ENCODE assay signal across 18 cellular contexts in the genomic region with DNA sequence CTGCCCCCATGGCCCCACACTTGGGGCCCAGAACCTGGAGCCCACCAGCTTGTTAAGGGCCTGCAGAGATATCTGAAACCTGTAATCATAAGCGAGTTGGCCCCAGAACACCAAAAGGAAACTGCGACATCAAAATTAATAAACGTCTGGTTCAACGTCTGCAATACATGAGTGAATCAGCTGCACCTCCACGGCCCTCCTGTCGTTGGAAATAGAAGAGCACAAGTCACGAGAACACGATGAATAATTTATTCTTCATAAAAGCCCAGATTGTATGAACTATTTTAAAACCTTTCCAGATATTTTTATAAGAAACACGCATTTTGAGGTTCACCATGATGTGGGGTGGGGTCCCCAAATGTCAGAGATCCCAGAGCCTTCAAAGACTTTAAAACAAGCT. TPM values are rescaled to one million over a fixed set of nuclear protein-coding genes. Genes with fewer than 3 reads are reported as not detected.
DNase-seq lines count a peak whose midpoint lies in the region; ATAC-seq, FAIRE-seq and TF ChIP-seq lines count a peak whose summit lies in the region.
"Had no signal": no experiment of that assay in that cellular context is flagged by ENCODE, and none has a peak within 500 bp of the region (broad histone marks: within the 10 kb centered on the region; RNA-seq: fewer than 3 reads in every experiment).

No MANE protein-coding gene starts in this region.

- H3K4me2 ChIP-seq in GM23248 (ENCODE audit: unreplicated experiment) (peak overlapping the region; percentile 43), K562 (ENCODE audit: insufficient read depth, low read length) (no peak overlapping the region), mesenchymal stem cell (ENCODE audit: low read length, poor library complexity, severe bottlenecking) (no peak overlapping the region), smooth muscle cell (peak overlapping the region; percentile 53), mesendoderm (ENCODE audit: low read length) (no peak overlapping the region)

- no peaks in the 10 kb centered on the region for H3K79me1 ChIP-seq in mesenchymal stem cell (replicated peaks; ENCODE audit: low read length, poor library complexity, severe bottlenecking)
- H3K79me1 ChIP-seq in mesendoderm (ENCODE audit: low read length): no peaks in the 10 kb centered on the region

- no TSS peak for BruUV-seq in K562 (replicated peaks; lab: Mats Ljungman, UMichigan)
- BruUV-seq in Caco-2 (replicated peaks; lab: Mats Ljungman, UMichigan): no TSS peak

- 32 to 38% methylated on average over 9 of the region's 9 CpGs for WGBS in GM23248 (ENCODE audit: low coverage in 1 of 2, low lambda C conversion rate in 2 of 2, missing lambda C conversion rate in 2 of 2), 2 experiments
- 55% methylated on average over 9 of the region's 9 CpGs for WGBS in K562 (ENCODE audit: insufficient coverage, low coverage, missing lambda C conversion rate)
- WGBS in mesenchymal stem cell: 84% methylated on average over 7 of the region's 9 CpGs
- 84% methylated on average over 9 of the region's 9 CpGs for WGBS in smooth muscle cell (ENCODE audit: low lambda C conversion rate)
- WGBS in mesendoderm (ENCODE audit: extremely low coverage, insufficient coverage, low lambda C conversion rate): no CpG with 5 or more reads among the region's 9 CpGs

- H3K4me1 Mint-ChIP-seq in Caco-2 (ENCODE audit: low read depth, unreplicated experiment): no peaks in the 10 kb centered on the region
- H3K4me1 Mint-ChIP-seq: B cell had no signal

- H3K4me3 ChIP-seq in GM23248 (no peak overlapping the region), K562 (no peak overlapping the region), mesenchymal stem cell (ENCODE audit: insufficient read depth in 1 of 2, low read depth in 1 of 2, low read length in 2 of 2) (no peak overlapping the region), smooth muscle cell (no peak overlapping the region), Caco-2 (ENCODE audit: low read depth, low read length) (no peak overlapping the region), mesendoderm (ENCODE audit: low read length) (no peak overlapping the region)

- 0 out of 2 replicates have a peak, but pooled peaks cover 15% of the 10 kb centered on the region for H3F3A ChIP-seq in GM23248 (ENCODE audit: insufficient read depth)
- no peaks in the 10 kb centered on the region for H3F3A ChIP-seq in smooth muscle cell (ENCODE audit: low read depth)

- no peaks in the 10 kb centered on the region for H3K9me2 ChIP-seq in GM23248 (ENCODE audit: insufficient read depth)

- no peak overlapping the region for H2AK5ac ChIP-seq in mesenchymal stem cell (ENCODE audit: low read length, severe bottlenecking)
- H2AK5ac ChIP-seq in mesendoderm (ENCODE audit: low read length): no peak overlapping the region

- H2BK5ac ChIP-seq in mesenchymal stem cell (ENCODE audit: low read depth, low read length, poor library complexity, severe bottlenecking) (no peak overlapping the region), mesendoderm (ENCODE audit: low read length) (no peak overlapping the region)

- H3K4ac ChIP-seq in mesenchymal stem cell (ENCODE audit: low read depth in 1 of 2, low read length in 2 of 2) (no peak overlapping the region), mesendoderm (ENCODE audit: low read depth, low read length) (no peak overlapping the region)

- no peak overlapping the region for H3K14ac ChIP-seq in mesenchymal stem cell (ENCODE audit: low read length in 2 of 2)

- peak overlapping the region; percentile 39 for H2AFZ ChIP-seq in GM23248
- H2AFZ ChIP-seq in K562 (ENCODE audit: low read depth, low read length): peak overlapping the region; percentile 7; the same call in 1 of the 2 replicates
- no peak overlapping the region for H2AFZ ChIP-seq in mesenchymal stem cell (ENCODE audit: low read depth, low read length)
- H2AFZ ChIP-seq in smooth muscle cell (ENCODE audit: low read depth): peak overlapping the region; percentile 26

- in situ Hi-C loops in GM23248 (cut with MboI) (no loop called here), K562 (cut with MboI) (no loop called here)

- H3K36me3 ChIP-seq in GM23248 (ENCODE audit: low read depth) (no peaks in the 10 kb centered on the region), K562 (ENCODE audit: control insufficient read depth, insufficient read depth, low read length) (no peaks in the 10 kb centered on the region), mesenchymal stem cell (ENCODE audit: control insufficient read depth in 1 of 2, insufficient read depth in 2 of 2, low read depth in 1 of 2, low read length in 2 of 2) (no peaks in the 10 kb centered on the region), smooth muscle cell (ENCODE audit: low read depth) (no peaks in the 10 kb centered on the region), Caco-2 (ENCODE audit: control insufficient read depth, insufficient read depth, low read length) (no peaks in the 10 kb centered on the region), mesendoderm (ENCODE audit: control insufficient read depth, insufficient read depth, low read length) (no peaks in the 10 kb centered on the region)

- no peaks in the 10 kb centered on the region for H3K79me2 ChIP-seq in GM23248 (ENCODE audit: insufficient read depth)
- H3K79me2 ChIP-seq in K562 (ENCODE audit: control insufficient read depth, insufficient read depth, low read length): no peaks in the 10 kb centered on the region
- no peaks in the 10 kb centered on the region for H3K79me2 ChIP-seq in smooth muscle cell (ENCODE audit: low read depth)
- no peaks in the 10 kb centered on the region for H3K79me2 ChIP-seq in mesendoderm (ENCODE audit: control insufficient read depth, insufficient read depth, low read length)

- peaks cover 3% of the 10 kb centered on the region for H3K27me3 Mint-ChIP-seq in Caco-2 (ENCODE audit: insufficient read depth, unreplicated experiment)

- H3K56ac ChIP-seq in mesendoderm (ENCODE audit: low read length): no peak overlapping the region

- TF ChIP-seq CTCF in K562 (IDR thresholded peaks at IDR 0.05 in 2 of 3, conservative IDR thresholded peaks at IDR 0.05 in 1 of 3; ENCODE audit: insufficient read depth in 2 of 3, low read depth in 1 of 3, low read length in 3 of 3) (no peak), smooth muscle cell (IDR thresholded peaks at IDR 0.05; ENCODE audit: borderline replicate concordance, insufficient read depth, poor library complexity, severe bottlenecking) (no peak), Caco-2 (IDR thresholded peaks at IDR 0.05; ENCODE audit: insufficient read depth in 1 of 2, low read depth in 1 of 2, low read length in 1 of 2, severe bottlenecking in 1 of 2, unreplicated experiment in 1 of 2) (no peak)

- H3K23ac ChIP-seq in mesenchymal stem cell (ENCODE audit: low read length in 2 of 2): no peak overlapping the region
- no peak overlapping the region for H3K23ac ChIP-seq in mesendoderm (ENCODE audit: low read length)

- H3K9ac ChIP-seq in GM23248 (peak overlapping the region; percentile 50; the same call in 1 of the 2 replicates), K562 (ENCODE audit: insufficient read depth in 1 of 2, low read depth in 2 of 2, low read length in 2 of 2) (no peak overlapping the region), mesenchymal stem cell (ENCODE audit: low read length) (peak overlapping the region; percentile 83), smooth muscle cell (ENCODE audit: low read depth) (peak overlapping the region; percentile 8), mesendoderm (ENCODE audit: low read length) (no peak overlapping the region)

- no peak for FAIRE-seq in K562 (lab: Jason Lieb, UNC)

- no peak for ATAC-seq in K562
- ATAC-seq: PC-3 had no signal

- H4K91ac ChIP-seq in mesenchymal stem cell (ENCODE audit: low read length): no peak overlapping the region

- POLR2A ChIA-PET in K562 (lab: Yijun Ruan, JAX): interaction anchor here (0.7 kb wide), 1 partner anchor 12 kb away, joined by 4 read pairs; no protein-coding TSS in a partner anchor
- POLR2A ChIA-PET in Caco-2 (lab: Charles Lee): no interaction called here

- no peak for TF ChIP-seq RAD21 in K562 (CRISPR knock-in tag; conservative IDR thresholded peaks at IDR 0.05 in 1 of 2, IDR thresholded peaks at IDR 0.05 in 1 of 2)

- no peak overlapping the region for H3K27ac Mint-ChIP-seq in Caco-2 (ENCODE audit: unreplicated experiment)
- H3K27ac Mint-ChIP-seq: B cell; CD4-positive, CD25-positive, alpha-beta regulatory T cell had no signal

- H3K4me1 ChIP-seq in GM23248 (ENCODE audit: insufficient read depth) (peaks cover 12% of the 10 kb centered on the region), K562 (replicated peaks in 1 of 2; ENCODE audit: control insufficient read depth in 2 of 2, insufficient read depth in 2 of 2, low read length in 2 of 2) (no peaks in the 10 kb centered on the region; a peak in 1 of 5 replicates), mesenchymal stem cell (ENCODE audit: control insufficient read depth, insufficient read depth, low read depth, low read length) (peaks cover 3% of the 10 kb centered on the region), smooth muscle cell (ENCODE audit: low read depth) (no peaks in the 10 kb centered on the region), Caco-2 (no peaks in the 10 kb centered on the region), mesendoderm (ENCODE audit: control insufficient read depth, low read depth, low read length) (no peaks in the 10 kb centered on the region)

- H3K18ac ChIP-seq in mesenchymal stem cell (ENCODE audit: low read depth in 1 of 2, low read length in 2 of 2): no peak overlapping the region
- H3K18ac ChIP-seq in mesendoderm (ENCODE audit: low read length): no peak overlapping the region

- H2BK120ac ChIP-seq in mesenchymal stem cell (ENCODE audit: low read depth, low read length): no peak overlapping the region
- no peak overlapping the region for H2BK120ac ChIP-seq in mesendoderm (ENCODE audit: low read depth, low read length)

- H3K4me3 Mint-ChIP-seq in Caco-2 (ENCODE audit: unreplicated experiment): no peak overlapping the region
- H3K4me3 Mint-ChIP-seq: B cell; CD4-positive, CD25-positive, alpha-beta regulatory T cell had no signal

- H4K8ac ChIP-seq in mesenchymal stem cell (ENCODE audit: low read length) (no peak overlapping the region), mesendoderm (ENCODE audit: low read depth, low read length) (no peak overlapping the region)

- H2BK15ac ChIP-seq in mesenchymal stem cell (ENCODE audit: low read depth, poor library complexity, severe bottlenecking): no peak overlapping the region
- H2BK15ac ChIP-seq in mesendoderm (replicated peaks; ENCODE audit: low read depth): no peak overlapping the region

- peak overlapping the region; percentile 21; the same call in 1 of the 2 replicates for H3K27ac ChIP-seq in GM23248
- no peak overlapping the region for H3K27ac ChIP-seq in K562 (ENCODE audit: extremely low read depth, low read depth, low read length)
- no peak overlapping the region for H3K27ac ChIP-seq in mesenchymal stem cell (ENCODE audit: low read length, poor library complexity, severe bottlenecking)
- H3K27ac ChIP-seq in smooth muscle cell (ENCODE audit: low read depth): peak overlapping the region; percentile 75
- H3K27ac ChIP-seq in mesendoderm (ENCODE audit: low read depth, low read length): no peak overlapping the region
- H3K27ac ChIP-seq: RWPE1 had no signal

- no peak for TF ChIP-seq POLR2A in K562 (conservative IDR thresholded peaks at IDR 0.05)

- no peaks in the 10 kb centered on the region for H3K9me1 ChIP-seq in K562 (ENCODE audit: control insufficient read depth, insufficient read depth, low read length)

- intact Hi-C loops in K562 (cut with micrococcal nuclease): no loop called here
- intact Hi-C loops in Caco-2 (cut with micrococcal nuclease; ENCODE audit: unreplicated experiment): no loop called here

- H4K5ac ChIP-seq in mesendoderm (ENCODE audit: low read length): no peak overlapping the region

- H3K27me3 ChIP-seq in GM23248 (replicated peaks; ENCODE audit: insufficient read depth) (no peaks in the 10 kb centered on the region), K562 (ENCODE audit: control insufficient read depth in 2 of 2, insufficient read depth in 2 of 2, low read length in 2 of 2) (no peaks in the 10 kb centered on the region), mesenchymal stem cell (ENCODE audit: control insufficient read depth in 1 of 2, insufficient read depth in 1 of 2, low read length in 2 of 2) (peaks cover 0 to 23% of the 10 kb centered on the region in 2 experiments), smooth muscle cell (ENCODE audit: low read depth) (no peaks in the 10 kb centered on the region), Caco-2 (replicated peaks; ENCODE audit: control insufficient read depth, insufficient read depth, low read length) (no peaks in the 10 kb centered on the region), mesendoderm (ENCODE audit: insufficient read depth, low read length, poor library complexity) (no peaks in the 10 kb centered on the region)

- H3K36me3 Mint-ChIP-seq in Caco-2 (ENCODE audit: insufficient read depth, unreplicated experiment): no peaks in the 10 kb centered on the region
- H3K36me3 Mint-ChIP-seq: CD4-positive, CD25-positive, alpha-beta regulatory T cell had no signal

- H2BK12ac ChIP-seq in mesenchymal stem cell (ENCODE audit: low read length in 2 of 2): no peak overlapping the region

- H3K9me3 ChIP-seq in GM23248 (ENCODE audit: low read depth) (no peaks in the 10 kb centered on the region), K562 (replicated peaks; ENCODE audit: control insufficient read depth, insufficient read depth, low read depth, low read length) (no peaks in the 10 kb centered on the region), mesenchymal stem cell (ENCODE audit: control insufficient read depth, low read length) (peaks cover 7% of the 10 kb centered on the region), smooth muscle cell (replicated peaks; ENCODE audit: low read depth) (no peaks in the 10 kb centered on the region), Caco-2 (no peaks in the 10 kb centered on the region)

- CTCF ChIA-PET in K562 (lab: Yijun Ruan, JAX; ENCODE audit: low intra/inter-chr PET ratio) (no interaction called here), Caco-2 (lab: Charles Lee) (no interaction called here)

- no peak for TF ChIP-seq EP300 in K562 (IDR thresholded peaks at IDR 0.05; ENCODE audit: low read length)

- H4K20me1 ChIP-seq in GM23248 (ENCODE audit: insufficient read depth) (no peaks in the 10 kb centered on the region), K562 (replicated peaks; ENCODE audit: control insufficient read depth, insufficient read depth, low read length) (no peaks in the 10 kb centered on the region), smooth muscle cell (ENCODE audit: low read depth) (no peaks in the 10 kb centered on the region)

- H3K9me3 Mint-ChIP-seq in Caco-2 (ENCODE audit: unreplicated experiment): no peaks in the 10 kb centered on the region

- DNase-seq in GM23248 (peak; percentile 39), K562 (ENCODE audit: extremely low read depth in 1 of 4, low spot score in 3 of 4) (no peak), mesenchymal stem cell (no peak), smooth muscle cell (lab: John Stamatoyannopoulos, UW; ENCODE audit: unreplicated experiment) (no peak), Caco-2 (no peak), mesendoderm (no peak)
- no peak for DNase-seq in effector CD4-positive, alpha-beta T cell
- DNase-seq: CD4-positive, CD25-positive, alpha-beta regulatory T cell; H7; IMR-90; Kasumi-1; MM.1S; NCI-H187; NCI-H2171; NCI-H446 treated with DMSO at 0.1 percent for 48 hours; PC-3 had no signal

RNA-seq across cellular contexts. Expression of a gene that starts 9.7 kb away (rescaled TPM):
- total RNA-seq in GM23248 (2014; rRNA removed; shearing (Covaris generic)): 2.9 and 4.9 TPM in 2 replicates
- 1.9 and 2.2 TPM in 2 replicates for polyA plus RNA-seq in GM23248 (2016; fragmentation: Nextera tagmentation; extraction: Ambion mirVana)
- 3.0 and 7.0 TPM in 2 replicates for total RNA-seq in K562 (2011; cell fraction: chromatin; rRNA removed; ENCODE audit: low replicate concordance)
- 3.2 and 3.4 TPM in 2 replicates for total RNA-seq in K562 (2011; cell fraction: nucleolus; rRNA removed)
- total RNA-seq in K562 (2011; cell fraction: nucleoplasm; rRNA removed): 3.7 and 4.0 TPM in 2 replicates
- total RNA-seq in K562 (2014; rRNA removed): 0.16 and 0.32 TPM in 2 replicates
- 0.11 and 0.29 TPM in 2 replicates for total RNA-seq in K562 (2014; rRNA removed; fragmentation: Illumina TruSeq; extraction: Trizol)
- total RNA-seq in K562 (2015; rRNA removed; fragmentation: Illumina TruSeq; extraction: Trizol): 0.15 and 0.33 TPM in 2 replicates
- 0.20 and 0.29 TPM in 2 replicates for total RNA-seq in K562 (2021)
- 0.30 and 1.4 TPM in 2 replicates for polyA plus RNA-seq in K562 (2011; rRNA removed)
- polyA plus RNA-seq in K562 (2011; cell fraction: cytosol; rRNA removed): 0.28 and 1.0 TPM in 2 replicates
- polyA plus RNA-seq in K562 (2011; cell fraction: nucleus; rRNA removed): 0.41 and 1.3 TPM in 2 replicates
- polyA plus RNA-seq in K562 (2012): 0.11 and 0.25 TPM in 2 replicates
- 0.33 and 0.67 TPM in 2 replicates for polyA plus RNA-seq in K562 (2014; fragmentation: Illumina TruSeq; extraction: Trizol)
- under 1 TPM; 0.11 to 0.13 TPM for polyA plus RNA-seq in K562 (2014; fragmentation: Nextera tagmentation; extraction: Ambion mirVana)
- 0.12 and 0.36 TPM in 2 replicates for polyA plus RNA-seq in K562 (2014; rRNA removed)
- 0.42 and 2.6 TPM in 2 replicates for polyA minus RNA-seq in K562 (2011; rRNA and poly(A)+ RNA removed)
- polyA minus RNA-seq in K562 (2011; cell fraction: cytosol; rRNA and poly(A)+ RNA removed): 1.2 TPM in 1 of 2 replicates, not detected in the other
- 0.22 and 1.1 TPM in 2 replicates for polyA minus RNA-seq in K562 (2011; cell fraction: nucleus; rRNA and poly(A)+ RNA removed)
- polyA plus RNA-seq in mesenchymal stem cell (2013, experiment 1 of 2): 0.30 TPM
- 0.37 TPM for polyA plus RNA-seq in mesenchymal stem cell (2013, experiment 2 of 2)
- total RNA-seq in smooth muscle cell: 294 and 312 TPM in 2 replicates
- 111 and 179 TPM in 2 replicates for polyA plus RNA-seq in smooth muscle cell
- total RNA-seq in Caco-2 (2022): not detected in 2 replicates
- 1.6 TPM for polyA plus RNA-seq in mesendoderm (2013, experiment 1 of 2)
- 1.6 TPM for polyA plus RNA-seq in mesendoderm (2013, experiment 2 of 2)
- total RNA-seq: IMR-90, PC-3 had no signal
- polyA plus RNA-seq: IMR-90 had no signal

Comparison
In these comparisons a context has a peak if more than half of its experiments do, and no peak if none do; other contexts are left out.
1. H3K27ac ChIP-seq: peak in GM23248 (single experiment) and smooth muscle cell (single experiment); none in K562 (single experiment), mesenchymal stem cell (single experiment) and mesendoderm (single experiment).
2. H3K4me2 ChIP-seq: peak in GM23248 (single experiment) and smooth muscle cell (single experiment); none in K562 (single experiment), mesenchymal stem cell (single experiment) and mesendoderm (single experiment).
3. H3K9ac ChIP-seq: peak in GM23248 (single experiment), mesenchymal stem cell (single experiment) and smooth muscle cell (single experiment); none in K562 (0 of 2) and mesendoderm (single experiment).
4. RNA of a gene that starts 9.7 kb away (total RNA-seq): 294 to 312 TPM in smooth muscle cell; 2.9 to 4.9 TPM in GM23248, 0.11 to 7.0 TPM in K562 and not detected in Caco-2; every median in the first group is over 10 times any median in the second.